ENCODE assay signal across 18 cellular contexts in the genomic region with DNA sequence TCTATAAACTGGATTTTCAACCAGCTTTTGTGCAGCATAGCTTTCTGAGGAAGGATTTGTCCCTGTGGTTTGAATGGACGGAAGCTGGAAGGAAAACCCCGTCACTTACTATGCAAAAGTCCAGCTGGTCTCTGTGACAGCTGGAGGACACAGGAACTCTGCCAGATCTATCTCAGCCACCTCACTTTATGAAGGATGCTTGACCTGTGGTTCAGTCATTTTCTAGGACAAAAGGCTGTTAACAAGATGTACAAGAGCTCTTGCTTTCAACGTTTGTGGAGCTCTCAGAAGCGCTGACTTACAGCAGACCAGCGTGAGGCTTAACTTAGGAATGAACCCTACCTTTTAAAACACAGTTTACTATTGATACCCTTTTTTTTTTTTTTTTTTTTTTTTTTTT.
DNase-seq lines count a peak whose midpoint lies in the region; ATAC-seq, FAIRE-seq and TF ChIP-seq lines count a peak whose summit lies in the region.
"Had no signal": no experiment of that assay in that cellular context is flagged by ENCODE, and none has a peak within 500 bp of the region (broad histone marks: within the 10 kb centered on the region; RNA-seq: fewer than 3 reads in every experiment).

No MANE protein-coding gene starts in this region.

- no peak overlapping the region for H3K4me3 Mint-ChIP-seq in astrocyte (ENCODE audit: unreplicated experiment)
- H3K4me3 Mint-ChIP-seq in CD4-positive, alpha-beta memory T cell = no peak overlapping the region
- H3K4me3 Mint-ChIP-seq: activated T-cell treated with anti-CD3 and anti-CD28 coated beads, Interleukin-2, amount 50 U/mL, for 24 hours; CD8-positive, alpha-beta T cell had no signal

- H3K27me3 ChIP-seq in astrocyte (ENCODE audit: insufficient read depth, low read length) (no peaks in the 10 kb centered on the region), right cardiac atrium (ENCODE audit: control insufficient read depth, insufficient read depth) (no peaks in the 10 kb centered on the region), gastrocnemius medialis (no peaks in the 10 kb centered on the region)
- no peaks in the 10 kb centered on the region for H3K27me3 ChIP-seq in CD4-positive, alpha-beta memory T cell (ENCODE audit: insufficient read depth, low read length)

- peaks cover 14% of the 10 kb centered on the region for H3K4me1 Mint-ChIP-seq in astrocyte (ENCODE audit: low read depth, unreplicated experiment)
- peaks cover 6 to 8% (median 7%) of the 10 kb centered on the region in 4 donors for H3K4me1 Mint-ChIP-seq in CD4-positive, alpha-beta memory T cell

- H3K9me3 ChIP-seq in astrocyte (ENCODE audit: insufficient read depth, low read depth, low read length) (no peaks in the 10 kb centered on the region), right cardiac atrium (ENCODE audit: control insufficient read depth, low read length) (no peaks in the 10 kb centered on the region), gastrocnemius medialis (no peaks in the 10 kb centered on the region)
- no peaks in the 10 kb centered on the region for H3K9me3 ChIP-seq in CD4-positive, alpha-beta memory T cell (ENCODE audit: control insufficient read depth in 1 of 2, low read length in 2 of 2)

- ATAC-seq in right cardiac atrium = peak; percentile 9 to 27
- peak; percentile 38 to 60 for ATAC-seq in gastrocnemius medialis
- no peak for ATAC-seq in HG03139 (IDR thresholded peaks at IDR 0.05; ENCODE audit: unreplicated experiment)

- TF ChIP-seq POLR2A in gastrocnemius medialis (IDR thresholded peaks at IDR 0.05) = no peak

- FAIRE-seq in astrocyte (lab: Jason Lieb, UNC) = no peak

- no peak overlapping the region for H3K9ac ChIP-seq in astrocyte (ENCODE audit: low read length)

- H3K36me3 ChIP-seq in astrocyte (ENCODE audit: insufficient read depth, low read length) (no peaks in the 10 kb centered on the region), gastrocnemius medialis (no peaks in the 10 kb centered on the region)
- no peaks in the 10 kb centered on the region for H3K36me3 ChIP-seq in CD4-positive, alpha-beta memory T cell (ENCODE audit: insufficient read depth, low read length)

- H3K4me1 ChIP-seq in astrocyte (ENCODE audit: insufficient read depth, low read length) (peaks cover 9% of the 10 kb centered on the region), right cardiac atrium (ENCODE audit: control insufficient read depth, insufficient read depth, low read length) (no peaks in the 10 kb centered on the region), gastrocnemius medialis (peaks cover 31 to 32% of the 10 kb centered on the region in 2 donors)
- peaks cover 9% of the 10 kb centered on the region for H3K4me1 ChIP-seq in CD4-positive, alpha-beta memory T cell (ENCODE audit: insufficient read depth, low read length)

- DNase-seq in NCI-H1417 (lab: John Stamatoyannopoulos, UW) = peak in 2 of 3 experiments; percentile 26 to 28
- no peak for DNase-seq in NCI-H1417 treated with DMSO at 0.1 percent for 48 hours (lab: John Stamatoyannopoulos, UW)
- DNase-seq in astrocyte (ENCODE audit: low read depth) = peak; percentile 3
- DNase-seq in right cardiac atrium = no peak
- no peak for DNase-seq in gastrocnemius medialis
- no peak for DNase-seq in CD4-positive, alpha-beta memory T cell
- DNase-seq in activated naive CD4-positive, alpha-beta T cell treated with anti-CD3 and anti-CD28 coated beads, Interleukin-2, amount 50 U/mL, for 16 hours = no peak
- DNase-seq: activated CD4-positive, CD25-positive, alpha-beta regulatory T cell; activated T-cell treated with anti-CD3 and anti-CD28 coated beads, Interleukin-2, amount 50 U/mL, for 24 hours; CD8-positive, alpha-beta T cell; cortex of kidney; GDM1; HCEC 1CT; Kasumi-1; NCI-H1930 had no signal

- intact Hi-C loops in right cardiac atrium (cut with DNase I) (loop anchor here in 3 of 4 donors (5.0 kb wide), 1 partner anchor 95 kb away; no protein-coding TSS in a partner anchor), gastrocnemius medialis (cut with DNase I; ENCODE audit: low total_unique reads) (loop anchor here (2.0 kb wide), 1 partner anchor 91 kb away; a partner anchor contains a TSS)
- intact Hi-C loops in CD4-positive, alpha-beta memory T cell (cut with micrococcal nuclease) = loop anchor here (10.0 kb wide), 1 partner anchor 563 kb away; no protein-coding TSS in a partner anchor

- WGBS in right cardiac atrium = 32% methylated on average over 5 of the region's 5 CpGs

- H3K27ac Mint-ChIP-seq in astrocyte (ENCODE audit: unreplicated experiment) = no peak overlapping the region
- H3K27ac Mint-ChIP-seq in CD4-positive, alpha-beta memory T cell = peak overlapping the region in 2 of 7 donors; percentile 15 to 17
- H3K27ac Mint-ChIP-seq: CD8-positive, alpha-beta T cell had no signal

- H3K79me2 ChIP-seq in astrocyte (ENCODE audit: insufficient read depth, low read length) = no peaks in the 10 kb centered on the region

- no peak for TF ChIP-seq CTCF in astrocyte (IDR thresholded peaks at IDR 0.05; ENCODE audit: insufficient read depth, low read depth, low read length)
- no peak for TF ChIP-seq CTCF in gastrocnemius medialis (IDR thresholded peaks at IDR 0.05 in 4 of 5, conservative IDR thresholded peaks at IDR 0.05 in 1 of 5)

- no peak overlapping the region for H3K4me3 ChIP-seq in astrocyte (ENCODE audit: insufficient read depth, low read depth, low read length)
- no peak overlapping the region for H3K4me3 ChIP-seq in right cardiac atrium (ENCODE audit: low read length)
- peak overlapping the region in 1 of 4 donors; percentile 10 for H3K4me3 ChIP-seq in gastrocnemius medialis
- H3K4me3 ChIP-seq in CD4-positive, alpha-beta memory T cell (ENCODE audit: low read length in 2 of 2) = no peak overlapping the region

- no peaks in the 10 kb centered on the region for H3K9me3 Mint-ChIP-seq in astrocyte (ENCODE audit: unreplicated experiment)
- no peaks in the 10 kb centered on the region for H3K9me3 Mint-ChIP-seq in CD4-positive, alpha-beta memory T cell
- H3K9me3 Mint-ChIP-seq: activated T-cell treated with anti-CD3 and anti-CD28 coated beads, Interleukin-2, amount 50 U/mL, for 24 hours; CD8-positive, alpha-beta T cell had no signal

- H3K4me2 ChIP-seq in astrocyte (ENCODE audit: low read length) = no peak overlapping the region

- H2AFZ ChIP-seq in astrocyte (ENCODE audit: low read depth, low read length) = no peak overlapping the region

- peaks cover 2% of the 10 kb centered on the region for H3K36me3 Mint-ChIP-seq in astrocyte (ENCODE audit: low read depth, unreplicated experiment)
- peaks cover 0 to under 1% of the 10 kb centered on the region in 2 donors for H3K36me3 Mint-ChIP-seq in CD4-positive, alpha-beta memory T cell

- H3K27me3 Mint-ChIP-seq in astrocyte (ENCODE audit: low read depth, unreplicated experiment) = no peaks in the 10 kb centered on the region
- H3K27me3 Mint-ChIP-seq in CD4-positive, alpha-beta memory T cell = peaks cover 0 to 12% of the 10 kb centered on the region in 2 donors
- H3K27me3 Mint-ChIP-seq: activated T-cell treated with anti-CD3 and anti-CD28 coated beads, Interleukin-2, amount 50 U/mL, for 24 hours had no signal

- CTCF ChIA-PET in CD4-positive, alpha-beta memory T cell (lab: Charles Lee; ENCODE audit: partially characterized antibody) = interaction anchor here (0.7 to 14.4 kb wide), 18 partner anchors 8 to 346 kb away, joined by 3 to 377 read pairs (median 4); a partner anchor contains a TSS

- in situ Hi-C loops in gastrocnemius medialis (cut with MboI; ENCODE audit: low sequenced_read_pairs in 4 of 4) = loop anchor here (5.0 kb wide), 2 partner anchors 95 to 100 kb away; no protein-coding TSS in a partner anchor

- H4K20me1 ChIP-seq in astrocyte (ENCODE audit: insufficient read depth, low read length) = no peaks in the 10 kb centered on the region

- POLR2A ChIA-PET in CD4-positive, alpha-beta memory T cell (lab: Charles Lee; ENCODE audit: partially characterized antibody) = interaction anchor here (2.7 to 6.0 kb wide), 2 partner anchors 21 to 91 kb away, joined by 13 to 25 read pairs; a partner anchor contains a TSS

- H3K27ac ChIP-seq in astrocyte (ENCODE audit: low read depth, low read length) = no peak overlapping the region
- no peak overlapping the region for H3K27ac ChIP-seq in right cardiac atrium (ENCODE audit: low read length)
- H3K27ac ChIP-seq in gastrocnemius medialis = peak overlapping the region; percentile 47 to 70 (median 58)
- H3K27ac ChIP-seq in CD4-positive, alpha-beta memory T cell (ENCODE audit: low read depth, low read length) = no peak overlapping the region
- H3K27ac ChIP-seq: 22Rv1, HL-60 had no signal

Comparison
In these comparisons a context has a peak if more than half of its experiments do, and no peak if none do; other contexts are left out.
1. DNase-seq: peak in NCI-H1417 (2 of 3) and astrocyte (single experiment); none in NCI-H1417 treated with DMSO at 0.1 percent for 48 hours (single experiment), right cardiac atrium (0 of 3), gastrocnemius medialis (0 of 2), CD4-positive, alpha-beta memory T cell (0 of 5) and activated naive CD4-positive, alpha-beta T cell treated with anti-CD3 and anti-CD28 coated beads, Interleukin-2, amount 50 U/mL, for 16 hours (single experiment).
2. H3K27ac ChIP-seq: peak in gastrocnemius medialis (4 of 4); none in astrocyte (single experiment), right cardiac atrium (single experiment) and CD4-positive, alpha-beta memory T cell (single experiment).